8 cellular contexts compared by ENCODE assay signal in the genomic region with DNA sequence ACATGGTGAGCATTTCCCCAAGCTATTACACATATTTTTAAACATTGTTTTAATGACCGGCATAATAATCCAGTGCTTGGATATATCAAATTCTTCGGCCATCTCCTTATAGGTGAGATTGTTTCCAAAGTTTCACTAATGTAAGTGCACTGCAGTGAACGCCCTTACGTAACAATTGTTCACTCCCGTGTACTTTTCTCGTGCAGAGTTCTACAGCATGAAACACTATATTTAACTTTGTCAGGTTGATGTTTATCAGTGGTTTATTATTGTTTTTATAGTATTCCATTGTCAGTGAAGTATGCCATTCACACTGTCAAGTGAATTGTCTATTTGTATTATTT. TPM values are rescaled to one million over a fixed set of nuclear protein-coding genes. Genes with fewer than 3 reads are reported as not detected.
DNase-seq lines count a peak whose midpoint lies in the region; ATAC-seq lines count a peak whose summit lies in the region.

No MANE protein-coding gene starts in this region.

- POLR2A ChIA-PET in activated CD8-positive, alpha-beta T cell treated with anti-CD3 and anti-CD28 coated beads, Interleukin-2, amount 10 ng/mL, durations not matched to agents 7 days and 5 days (lab: Charles Lee): interaction anchor here (0.6 to 2.6 kb wide), 4 partner anchors 8 to 1627 kb away, joined by 3 to 26 read pairs (median 8); a partner anchor contains a TSS

- peak overlapping the region; percentile 71 for H3K4me3 Mint-ChIP-seq in activated CD8-positive, alpha-beta T cell treated with anti-CD3 and anti-CD28 coated beads, Interleukin-2, amount 10 ng/mL, durations not matched to agents 7 days and 5 days
- H3K4me3 Mint-ChIP-seq in stimulated activated naive B cell treated with anti-CD40 and anti-IgM and Interleukin-4, amounts not matched to agents 10 μg/mL and 1 μg/mL and 100 μg/mL, for 72 hours: peak overlapping the region; percentile 92 to 97

- peaks cover 6% of the 10 kb centered on the region for H3K36me3 ChIP-seq in iPS-15b (ENCODE audit: control insufficient read depth, insufficient read depth, low read length)

- peaks cover 29% of the 10 kb centered on the region for H3K36me3 Mint-ChIP-seq in activated CD8-positive, alpha-beta T cell treated with anti-CD3 and anti-CD28 coated beads, Interleukin-2, amount 10 ng/mL, durations not matched to agents 7 days and 5 days (ENCODE audit: low read depth)
- H3K36me3 Mint-ChIP-seq in stimulated activated naive B cell treated with anti-CD40 and anti-IgM and Interleukin-4, amounts not matched to agents 10 μg/mL and 1 μg/mL and 100 μg/mL, for 72 hours: peaks cover 13 to 15% of the 10 kb centered on the region in 2 donors

- H3K27me3 Mint-ChIP-seq in activated CD8-positive, alpha-beta T cell treated with anti-CD3 and anti-CD28 coated beads, Interleukin-2, amount 10 ng/mL, durations not matched to agents 7 days and 5 days (ENCODE audit: low read depth): no peaks in the 10 kb centered on the region
- no peaks in the 10 kb centered on the region for H3K27me3 Mint-ChIP-seq in stimulated activated naive B cell treated with anti-CD40 and anti-IgM and Interleukin-4, amounts not matched to agents 10 μg/mL and 1 μg/mL and 100 μg/mL, for 72 hours

- peaks cover 20% of the 10 kb centered on the region for H3K4me1 ChIP-seq in iPS-15b (ENCODE audit: control insufficient read depth, insufficient read depth, low read length)

- H3K9ac ChIP-seq in iPS-15b (ENCODE audit: low read depth, low read length): no peak overlapping the region

- H3K27me3 ChIP-seq in iPS-15b (ENCODE audit: control insufficient read depth, insufficient read depth, low read length): no peaks in the 10 kb centered on the region

- H3K9me3 Mint-ChIP-seq in activated CD8-positive, alpha-beta T cell treated with anti-CD3 and anti-CD28 coated beads, Interleukin-2, amount 10 ng/mL, durations not matched to agents 7 days and 5 days (ENCODE audit: insufficient read depth): no peaks in the 10 kb centered on the region
- no peaks in the 10 kb centered on the region for H3K9me3 Mint-ChIP-seq in stimulated activated naive B cell treated with anti-CD40 and anti-IgM and Interleukin-4, amounts not matched to agents 10 μg/mL and 1 μg/mL and 100 μg/mL, for 72 hours

- H3K9me3 ChIP-seq in iPS-15b (ENCODE audit: control insufficient read depth, insufficient read depth, low read length): no peaks in the 10 kb centered on the region

- ATAC-seq in activated CD8-positive, alpha-beta T cell treated with anti-CD3 and anti-CD28 coated beads, Interleukin-2, amount 10 ng/mL, durations not matched to agents 7 days and 5 days: no peak
- ATAC-seq in stimulated activated naive B cell treated with anti-CD40 and anti-IgM and Interleukin-4, amounts not matched to agents 10 μg/mL and 1 μg/mL and 100 μg/mL, for 72 hours (replicated peaks): no peak
- no peak for ATAC-seq in HG02678 (IDR thresholded peaks at IDR 0.05; ENCODE audit: unreplicated experiment)

- peak overlapping the region; percentile 98 for H3K27ac Mint-ChIP-seq in activated CD8-positive, alpha-beta T cell treated with anti-CD3 and anti-CD28 coated beads, Interleukin-2, amount 10 ng/mL, durations not matched to agents 7 days and 5 days
- peak overlapping the region; percentile 92 for H3K27ac Mint-ChIP-seq in stimulated activated naive B cell treated with anti-CD40 and anti-IgM and Interleukin-4, amounts not matched to agents 10 μg/mL and 1 μg/mL and 100 μg/mL, for 72 hours

- peak overlapping the region; percentile 24 for H3K4me3 ChIP-seq in iPS-15b (ENCODE audit: low read depth, low read length)

- DNase-seq in SIG-M5 treated with dmso at 0.1 percent for 504 hours (lab: John Stamatoyannopoulos, UW; ENCODE audit: unreplicated experiment) (peak; percentile 45), SIG-M5 (lab: John Stamatoyannopoulos, UW) (no peak), occipital lobe (lab: John Stamatoyannopoulos, UW) (no peak), AG20443 (ENCODE audit: low spot score) (no peak)
- no peak for DNase-seq in activated CD8-positive, alpha-beta T cell treated with anti-CD3 and anti-CD28 coated beads, Interleukin-2, amount 10 ng/mL, durations not matched to agents 7 days and 5 days
- DNase-seq in stimulated activated naive B cell treated with anti-CD40 and anti-IgM and Interleukin-4, amounts not matched to agents 10 μg/mL and 1 μg/mL and 100 μg/mL, for 72 hours: no peak

- peaks cover 46% of the 10 kb centered on the region for H3K4me1 Mint-ChIP-seq in activated CD8-positive, alpha-beta T cell treated with anti-CD3 and anti-CD28 coated beads, Interleukin-2, amount 10 ng/mL, durations not matched to agents 7 days and 5 days (ENCODE audit: low read depth)
- H3K4me1 Mint-ChIP-seq in stimulated activated naive B cell treated with anti-CD40 and anti-IgM and Interleukin-4, amounts not matched to agents 10 μg/mL and 1 μg/mL and 100 μg/mL, for 72 hours: peaks cover 21 to 43% of the 10 kb centered on the region in 2 donors

- CTCF ChIA-PET in activated CD8-positive, alpha-beta T cell treated with anti-CD3 and anti-CD28 coated beads, Interleukin-2, amount 10 ng/mL, durations not matched to agents 7 days and 5 days (lab: Charles Lee): interaction anchor here (0.7 to 3.7 kb wide), 11 partner anchors 9 to 91 kb away, joined by 3 to 26 read pairs (median 3); a partner anchor contains a TSS

RNA-seq across cellular contexts. Expression of a gene that starts 3.4 kb away (rescaled TPM):
- total RNA-seq in activated CD8-positive, alpha-beta T cell treated with anti-CD3 and anti-CD28 coated beads, Interleukin-2, amount 10 ng/mL, durations not matched to agents 7 days and 5 days: 10 to 100 TPM; 11.1 to 15.8 TPM
- total RNA-seq in occipital lobe: 15.4 TPM

RNA-seq across cellular contexts. Expression of a gene that starts 7.9 kb away (rescaled TPM):
- total RNA-seq in activated CD8-positive, alpha-beta T cell treated with anti-CD3 and anti-CD28 coated beads, Interleukin-2, amount 10 ng/mL, durations not matched to agents 7 days and 5 days: 10 to 100 TPM; 34.8 to 35.5 TPM
- total RNA-seq in occipital lobe: 23.6 TPM
